In the genomic region with DNA sequence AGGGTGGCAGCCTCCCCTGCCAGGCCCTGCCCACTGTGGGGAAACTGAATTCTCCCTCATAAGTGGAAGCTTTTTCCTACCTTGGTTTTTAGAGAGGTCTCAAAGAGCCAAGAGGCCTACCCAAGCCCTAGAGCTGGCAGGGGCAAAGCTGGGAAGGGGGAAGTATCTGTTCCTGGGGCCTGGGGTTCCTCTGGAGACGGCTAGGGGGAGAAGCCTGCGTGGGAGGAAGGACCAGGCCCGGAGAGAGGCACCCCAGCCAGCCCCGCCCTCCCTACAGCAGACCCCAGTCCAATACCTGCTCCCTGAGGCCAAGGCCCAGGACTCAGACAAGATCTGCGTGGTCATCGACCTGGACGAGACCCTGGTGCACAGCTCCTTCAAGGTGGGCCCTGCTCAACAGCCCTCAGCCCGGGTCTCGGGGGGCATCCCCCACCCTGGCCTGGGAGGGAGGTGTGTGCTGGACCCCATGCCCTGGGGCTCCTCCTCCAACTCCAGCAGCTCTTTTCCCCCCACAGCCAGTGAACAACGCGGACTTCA, we compare ENCODE assay signal across 8 cellular contexts. TPM values are rescaled to one million over a fixed set of nuclear protein-coding genes. Genes with fewer than 3 reads are reported as not detected.
A peak's percentile ranks its signal among the peaks of the same experiment; 100 is the strongest.
DNase-seq lines count a peak whose midpoint lies in the region; ATAC-seq, FAIRE-seq and TF ChIP-seq lines count a peak whose summit lies in the region.
"Had no signal": no experiment of that assay in that cellular context is flagged by ENCODE, and none has a peak within 500 bp of the region (broad histone marks: within the 10 kb centered on the region; RNA-seq: fewer than 3 reads in every experiment).

No MANE protein-coding gene starts in this region.

- BruUV-seq in HepG2 (replicated peaks; lab: Mats Ljungman, UMichigan): no TSS peak

- peak overlapping the region; percentile 98 for H3K4me2 ChIP-seq in HepG2 (ENCODE audit: low read depth, low read length)

- H3K27me3 Mint-ChIP-seq in IgD-negative memory B cell: no peaks in the 10 kb centered on the region
- peaks cover 5% of the 10 kb centered on the region for H3K27me3 Mint-ChIP-seq in activated naive CD8-positive, alpha-beta T cell treated with anti-CD3 and anti-CD28 coated beads for 36 hours

- H2AFZ ChIP-seq in HepG2 (ENCODE audit: low read length): no peak overlapping the region

- H3K4me1 ChIP-seq in HepG2 (ENCODE audit: insufficient read depth, low read length) (peaks cover 57% of the 10 kb centered on the region), testis (peaks cover 40% of the 10 kb centered on the region)

- POLR2A ChIA-PET in HepG2 (lab: Yijun Ruan, JAX): interaction anchor here (0.6 to 2.9 kb wide), 9 partner anchors 13 to 132 kb away, joined by 3 to 24 read pairs (median 5); partner anchors contain the start of genes AAMP, CATIP, PNKD and VIL1

- 82% methylated on average over 7 of the region's 11 CpGs for WGBS in HepG2 (ENCODE audit: low lambda C conversion rate)
- WGBS in testis, 2 donors: 52 to 59% methylated on average over 7 to 11 of the region's 11 CpGs

- CTCF ChIA-PET in HepG2 (lab: Yijun Ruan, JAX; ENCODE audit: low intra/inter-chr PET ratio, low total read pairs): no interaction called here

- no peak for TF ChIP-seq RAD21 in HepG2 (CRISPR knock-in tag; IDR thresholded peaks at IDR 0.05)

- no peak for TF ChIP-seq EP300 in HepG2 (IDR thresholded peaks at IDR 0.05; ENCODE audit: low read depth in 2 of 2, low read length in 2 of 2)
- no peak for TF ChIP-seq EP300 in HepG2 (CRISPR knock-in tag; IDR thresholded peaks at IDR 0.05; ENCODE audit: borderline replicate concordance)

- H3K79me2 ChIP-seq in HepG2 (ENCODE audit: insufficient read depth, low read length): peaks cover 48% of the 10 kb centered on the region

- DNase-seq in activated naive CD8-positive, alpha-beta T cell treated with anti-CD3 and anti-CD28 coated beads for 36 hours: no peak
- no peak for DNase-seq in HepG2 (ENCODE audit: low spot score)
- no peak for DNase-seq in testis
- DNase-seq in DMS53 (lab: John Stamatoyannopoulos, UW): no peak
- DNase-seq in NCI-H82 treated with DMSO at 0.1 percent for 48 hours (lab: John Stamatoyannopoulos, UW; ENCODE audit: unreplicated experiment): no peak
- DNase-seq: NCI-H748 treated with DMSO at 0.1 percent for 48 hours had no signal

- no peak for FAIRE-seq in HepG2 (lab: Jason Lieb, UNC)

- H3K4me3 Mint-ChIP-seq in IgD-negative memory B cell: peak overlapping the region; percentile 81 to 95 (median 88)
- peak overlapping the region; percentile 70 for H3K4me3 Mint-ChIP-seq in activated naive CD8-positive, alpha-beta T cell treated with anti-CD3 and anti-CD28 coated beads for 36 hours

- peak overlapping the region; percentile 67 to 97 (median 85) for H3K4me3 ChIP-seq in HepG2 (replicated peaks in 1 of 3; ENCODE audit: insufficient read depth in 1 of 3, low read depth in 2 of 3, low read length in 3 of 3)
- H3K4me3 ChIP-seq in testis: no peak overlapping the region

- H3K9me3 ChIP-seq in HepG2 (ENCODE audit: low read length) (no peaks in the 10 kb centered on the region), testis (no peaks in the 10 kb centered on the region)

- H3K27ac ChIP-seq in HepG2 (ENCODE audit: extremely low read length, insufficient read depth, low read length): peak overlapping the region; percentile 79
- peak overlapping the region; percentile 65 for H3K27ac ChIP-seq in temporal lobe (ENCODE audit: low read depth, low read length)
- H3K27ac ChIP-seq in testis: peak overlapping the region in 1 of 2 donors; percentile 99

- no peaks in the 10 kb centered on the region; the same call in 1 of the 2 replicates for H4K20me1 ChIP-seq in HepG2 (ENCODE audit: insufficient read depth, low read length)

- H3K36me3 ChIP-seq in HepG2 (replicated peaks in 1 of 2; ENCODE audit: control insufficient read depth in 1 of 2, insufficient read depth in 2 of 2, low read length in 2 of 2): peaks cover 24 to 38% of the 10 kb centered on the region in 2 experiments; a peak in 4 of 5 replicates
- H3K36me3 ChIP-seq in testis (ENCODE audit: low read depth, missing control alignments): no peaks in the 10 kb centered on the region

- H3K27ac Mint-ChIP-seq in IgD-negative memory B cell: peak overlapping the region; percentile 57 to 100 (median 73)
- H3K27ac Mint-ChIP-seq in activated naive CD8-positive, alpha-beta T cell treated with anti-CD3 and anti-CD28 coated beads for 36 hours: no peak overlapping the region

- no peak for TF ChIP-seq POLR2A in HepG2 (IDR thresholded peaks at IDR 0.05; ENCODE audit: insufficient read depth in 1 of 2, low read depth in 2 of 2, low read length in 2 of 2)
- no peak for TF ChIP-seq POLR2A in testis (IDR thresholded peaks at IDR 0.05)

- intact Hi-C loops in HepG2 (cut with micrococcal nuclease; ENCODE audit: unreplicated experiment) (no loop called here), testis (cut with DNase I; ENCODE audit: low total_unique reads) (loop anchor here (10.0 kb wide), 1 partner anchor 153 kb away; no protein-coding TSS in a partner anchor)

- peak overlapping the region; percentile 81 for H3K9ac ChIP-seq in HepG2 (ENCODE audit: insufficient read depth, low read depth, low read length)

- H3K4me1 Mint-ChIP-seq in IgD-negative memory B cell: peaks cover 19 to 34% (median 25%) of the 10 kb centered on the region in 3 donors
- peaks cover 37% of the 10 kb centered on the region for H3K4me1 Mint-ChIP-seq in activated naive CD8-positive, alpha-beta T cell treated with anti-CD3 and anti-CD28 coated beads for 36 hours

- H3K9me3 Mint-ChIP-seq in IgD-negative memory B cell: no peaks in the 10 kb centered on the region
- H3K9me3 Mint-ChIP-seq in activated naive CD8-positive, alpha-beta T cell treated with anti-CD3 and anti-CD28 coated beads for 36 hours: no peaks in the 10 kb centered on the region

- TF ChIP-seq CTCF in HepG2 (CRISPR knock-in tag; IDR thresholded peaks at IDR 0.05) (no peak), testis (IDR thresholded peaks at IDR 0.05) (no peak)

- no peak for ATAC-seq in HepG2

- no peaks in the 10 kb centered on the region for H3K36me3 Mint-ChIP-seq in IgD-negative memory B cell
- H3K36me3 Mint-ChIP-seq in activated naive CD8-positive, alpha-beta T cell treated with anti-CD3 and anti-CD28 coated beads for 36 hours: peaks cover 21% of the 10 kb centered on the region

- no peaks in the 10 kb centered on the region; a peak in 1 of 5 replicates for H3K27me3 ChIP-seq in HepG2 (ENCODE audit: control insufficient read depth in 1 of 2, insufficient read depth in 2 of 2, low read length in 2 of 2)
- no peaks in the 10 kb centered on the region for H3K27me3 ChIP-seq in testis

- in situ Hi-C loops in HepG2 (cut with HindIII; ENCODE audit: extremely low pct_ligation_motif_present, low pct_unique_long_range_greater_than_20kb): no loop called here

RNA-seq across cellular contexts. Expression of gene CTDSP1, which starts 2.2 kb away (rescaled TPM):
- 16.2 TPM for polyA plus RNA-seq in IgD-negative memory B cell
- 10 to 100 TPM; 67.8 to 73.5 TPM for total RNA-seq in activated naive CD8-positive, alpha-beta T cell treated with anti-CD3 and anti-CD28 coated beads for 36 hours
- total RNA-seq in HepG2 (2016; rRNA removed; fragmentation: Illumina TruSeq; extraction: Trizol): 78.5 and 91.0 TPM in 2 replicates
- 61.6 and 62.5 TPM in 2 replicates for total RNA-seq in HepG2 (2016; cell fraction: cytosol; rRNA removed; fragmentation: Illumina TruSeq; extraction: Trizol; ENCODE audit: low read depth)
- total RNA-seq in HepG2 (2016; cell fraction: insoluble cytoplasmic fraction; rRNA removed; fragmentation: Illumina TruSeq; extraction: Trizol): 72.7 and 92.2 TPM in 2 replicates
- 98.7 and 108 TPM in 2 replicates for total RNA-seq in HepG2 (2016; cell fraction: membrane; rRNA removed; fragmentation: Illumina TruSeq; extraction: Trizol)
- 63.4 and 77.8 TPM in 2 replicates for total RNA-seq in HepG2 (2016; cell fraction: nucleus; rRNA removed; fragmentation: Illumina TruSeq; extraction: Trizol)
- polyA plus RNA-seq in HepG2 (2011; rRNA removed): 268 and 270 TPM in 2 replicates
- polyA plus RNA-seq in HepG2 (2011; cell fraction: cytosol; rRNA removed): 216 and 257 TPM in 2 replicates
- 595 and 749 TPM in 2 replicates for polyA plus RNA-seq in HepG2 (2011; cell fraction: nucleus; rRNA removed)
- 72.7 and 87.5 TPM in 2 replicates for polyA plus RNA-seq in HepG2 (2012)
- polyA plus RNA-seq in HepG2 (2016; cell fraction: cytosol; fragmentation: Illumina TruSeq; extraction: Trizol; ENCODE audit: low read depth): 60.8 and 65.7 TPM in 2 replicates
- polyA plus RNA-seq in HepG2 (2016; cell fraction: insoluble cytoplasmic fraction; fragmentation: Illumina TruSeq; extraction: Trizol; ENCODE audit: low read depth): 106 and 117 TPM in 2 replicates
- polyA plus RNA-seq in HepG2 (2016; cell fraction: membrane; fragmentation: Illumina TruSeq; extraction: Trizol; ENCODE audit: low read depth): 114 and 123 TPM in 2 replicates
- 131 and 137 TPM in 2 replicates for polyA plus RNA-seq in HepG2 (2016; cell fraction: nucleus; fragmentation: Illumina TruSeq; extraction: Trizol; ENCODE audit: insufficient read depth, low read depth)
- 139 and 364 TPM in 2 replicates for polyA minus RNA-seq in HepG2 (2011; rRNA and poly(A)+ RNA removed; ENCODE audit: low replicate concordance)
- 88.3 and 92.0 TPM in 2 replicates for polyA minus RNA-seq in HepG2 (2011; cell fraction: cytosol; rRNA and poly(A)+ RNA removed)
- 159 and 160 TPM in 2 replicates for polyA minus RNA-seq in HepG2 (2011; cell fraction: nucleus; rRNA and poly(A)+ RNA removed)
- total RNA-seq in temporal lobe: 8.6 TPM
- 10 to 100 TPM; 60.7 to 87.3 TPM for total RNA-seq in testis
- polyA plus RNA-seq in testis (ENCODE audit: insufficient read depth, low read depth, low replicate concordance): 65.2 TPM

RNA-seq across cellular contexts. Expression of gene VIL1, which starts 17.0 kb away (rescaled TPM):
- polyA plus RNA-seq in IgD-negative memory B cell (0.28 TPM), HepG2 (2011; rRNA removed) (287 and 352 TPM in 2 replicates), testis (ENCODE audit: insufficient read depth, low read depth, low replicate concordance) (1.6 TPM)
- not detected for total RNA-seq in activated naive CD8-positive, alpha-beta T cell treated with anti-CD3 and anti-CD28 coated beads for 36 hours
- total RNA-seq in HepG2 (2016; rRNA removed; fragmentation: Illumina TruSeq; extraction: Trizol) (301 and 337 TPM in 2 replicates), temporal lobe (not detected), testis (under 1 TPM; 0.50 to 0.71 TPM)
- 59.0 and 67.7 TPM in 2 replicates for total RNA-seq in HepG2 (2016; cell fraction: cytosol; rRNA removed; fragmentation: Illumina TruSeq; extraction: Trizol; ENCODE audit: low read depth)
- 281 and 313 TPM in 2 replicates for total RNA-seq in HepG2 (2016; cell fraction: insoluble cytoplasmic fraction; rRNA removed; fragmentation: Illumina TruSeq; extraction: Trizol)
- total RNA-seq in HepG2 (2016; cell fraction: membrane; rRNA removed; fragmentation: Illumina TruSeq; extraction: Trizol): 183 and 224 TPM in 2 replicates
- total RNA-seq in HepG2 (2016; cell fraction: nucleus; rRNA removed; fragmentation: Illumina TruSeq; extraction: Trizol): 188 and 190 TPM in 2 replicates
- polyA plus RNA-seq in HepG2 (2011; cell fraction: cytosol; rRNA removed): 169 and 211 TPM in 2 replicates
- polyA plus RNA-seq in HepG2 (2011; cell fraction: nucleus; rRNA removed): 756 and 778 TPM in 2 replicates
- 201 and 249 TPM in 2 replicates for polyA plus RNA-seq in HepG2 (2012)
- 85.6 and 100 TPM in 2 replicates for polyA plus RNA-seq in HepG2 (2016; cell fraction: cytosol; fragmentation: Illumina TruSeq; extraction: Trizol; ENCODE audit: low read depth)
- 215 and 265 TPM in 2 replicates for polyA plus RNA-seq in HepG2 (2016; cell fraction: insoluble cytoplasmic fraction; fragmentation: Illumina TruSeq; extraction: Trizol; ENCODE audit: low read depth)
- polyA plus RNA-seq in HepG2 (2016; cell fraction: membrane; fragmentation: Illumina TruSeq; extraction: Trizol; ENCODE audit: low read depth): 117 and 144 TPM in 2 replicates
- polyA plus RNA-seq in HepG2 (2016; cell fraction: nucleus; fragmentation: Illumina TruSeq; extraction: Trizol; ENCODE audit: insufficient read depth, low read depth): 336 and 399 TPM in 2 replicates
- polyA minus RNA-seq in HepG2 (2011; rRNA and poly(A)+ RNA removed; ENCODE audit: low replicate concordance): 0.19 and 699 TPM in 2 replicates
- 138 and 156 TPM in 2 replicates for polyA minus RNA-seq in HepG2 (2011; cell fraction: cytosol; rRNA and poly(A)+ RNA removed)
- polyA minus RNA-seq in HepG2 (2011; cell fraction: nucleus; rRNA and poly(A)+ RNA removed): 112 and 120 TPM in 2 replicates

RNA-seq across cellular contexts. Expression of gene SLC11A1, which starts 19.8 kb away (rescaled TPM):
- polyA plus RNA-seq in IgD-negative memory B cell (1.3 TPM), HepG2 (2011; rRNA removed) (2.3 and 2.5 TPM in 2 replicates), testis (ENCODE audit: insufficient read depth, low read depth, low replicate concordance) (2.8 TPM)
- total RNA-seq in activated naive CD8-positive, alpha-beta T cell treated with anti-CD3 and anti-CD28 coated beads for 36 hours: under 1 TPM; 0.08 TPM
- total RNA-seq in HepG2 (2016; rRNA removed; fragmentation: Illumina TruSeq; extraction: Trizol) (0.21 and 0.33 TPM in 2 replicates), temporal lobe (2.0 TPM), testis (10 to 100 TPM; 12.7 to 32.3 TPM)
- total RNA-seq in HepG2 (2016; cell fraction: cytosol; rRNA removed; fragmentation: Illumina TruSeq; extraction: Trizol; ENCODE audit: low read depth): 0.26 and 0.51 TPM in 2 replicates
- 0.18 and 0.22 TPM in 2 replicates for total RNA-seq in HepG2 (2016; cell fraction: insoluble cytoplasmic fraction; rRNA removed; fragmentation: Illumina TruSeq; extraction: Trizol)
- total RNA-seq in HepG2 (2016; cell fraction: membrane; rRNA removed; fragmentation: Illumina TruSeq; extraction: Trizol): 0.31 TPM in 2 replicates
- total RNA-seq in HepG2 (2016; cell fraction: nucleus; rRNA removed; fragmentation: Illumina TruSeq; extraction: Trizol): 0.19 and 0.71 TPM in 2 replicates
- polyA plus RNA-seq in HepG2 (2011; cell fraction: cytosol; rRNA removed): 1.1 and 1.2 TPM in 2 replicates
- 11.6 and 19.0 TPM in 2 replicates for polyA plus RNA-seq in HepG2 (2011; cell fraction: nucleus; rRNA removed)
- 1.5 and 3.8 TPM in 2 replicates for polyA plus RNA-seq in HepG2 (2012)
- polyA plus RNA-seq in HepG2 (2016; cell fraction: cytosol; fragmentation: Illumina TruSeq; extraction: Trizol; ENCODE audit: low read depth): 0.26 and 0.40 TPM in 2 replicates
- 0.09 and 0.23 TPM in 2 replicates for polyA plus RNA-seq in HepG2 (2016; cell fraction: insoluble cytoplasmic fraction; fragmentation: Illumina TruSeq; extraction: Trizol; ENCODE audit: low read depth)
- polyA plus RNA-seq in HepG2 (2016; cell fraction: membrane; fragmentation: Illumina TruSeq; extraction: Trizol; ENCODE audit: low read depth): 0.26 and 0.42 TPM in 2 replicates
- polyA plus RNA-seq in HepG2 (2016; cell fraction: nucleus; fragmentation: Illumina TruSeq; extraction: Trizol; ENCODE audit: insufficient read depth, low read depth): 0.23 and 0.79 TPM in 2 replicates
- 0.14 and 2.9 TPM in 2 replicates for polyA minus RNA-seq in HepG2 (2011; rRNA and poly(A)+ RNA removed; ENCODE audit: low replicate concordance)
- 0.35 and 1.5 TPM in 2 replicates for polyA minus RNA-seq in HepG2 (2011; cell fraction: cytosol; rRNA and poly(A)+ RNA removed)
- polyA minus RNA-seq in HepG2 (2011; cell fraction: nucleus; rRNA and poly(A)+ RNA removed): 3.7 and 5.4 TPM in 2 replicates

RNA-seq across cellular contexts. Expression of gene CATIP, which starts 45.2 kb away (rescaled TPM):
- 0.18 TPM for polyA plus RNA-seq in IgD-negative memory B cell
- not detected for total RNA-seq in activated naive CD8-positive, alpha-beta T cell treated with anti-CD3 and anti-CD28 coated beads for 36 hours
- 0.22 TPM in 1 of 2 replicates, not detected in the other for total RNA-seq in HepG2 (2016; rRNA removed; fragmentation: Illumina TruSeq; extraction: Trizol)
- total RNA-seq in HepG2 (2016; cell fraction: cytosol; rRNA removed; fragmentation: Illumina TruSeq; extraction: Trizol; ENCODE audit: low read depth): 0.35 TPM in 1 of 2 replicates, not detected in the other
- 0.15 TPM in 1 of 2 replicates, not detected in the other for total RNA-seq in HepG2 (2016; cell fraction: insoluble cytoplasmic fraction; rRNA removed; fragmentation: Illumina TruSeq; extraction: Trizol)
- total RNA-seq in HepG2 (2016; cell fraction: membrane; rRNA removed; fragmentation: Illumina TruSeq; extraction: Trizol): 0.38 and 0.49 TPM in 2 replicates
- not detected in 2 replicates for total RNA-seq in HepG2 (2016; cell fraction: nucleus; rRNA removed; fragmentation: Illumina TruSeq; extraction: Trizol)
- polyA plus RNA-seq in HepG2 (2011; rRNA removed): 0.07 and 0.09 TPM in 2 replicates
- 0.09 and 0.15 TPM in 2 replicates for polyA plus RNA-seq in HepG2 (2011; cell fraction: cytosol; rRNA removed)
- 0.48 and 0.87 TPM in 2 replicates for polyA plus RNA-seq in HepG2 (2011; cell fraction: nucleus; rRNA removed)
- polyA plus RNA-seq in HepG2 (2012): 0.15 TPM in 1 of 2 replicates, not detected in the other
- polyA plus RNA-seq in HepG2 (2016; cell fraction: cytosol; fragmentation: Illumina TruSeq; extraction: Trizol; ENCODE audit: low read depth): not detected in 2 replicates
- polyA plus RNA-seq in HepG2 (2016; cell fraction: insoluble cytoplasmic fraction; fragmentation: Illumina TruSeq; extraction: Trizol; ENCODE audit: low read depth): not detected in 2 replicates
- polyA plus RNA-seq in HepG2 (2016; cell fraction: membrane; fragmentation: Illumina TruSeq; extraction: Trizol; ENCODE audit: low read depth): not detected in 2 replicates
- not detected in 2 replicates for polyA plus RNA-seq in HepG2 (2016; cell fraction: nucleus; fragmentation: Illumina TruSeq; extraction: Trizol; ENCODE audit: insufficient read depth, low read depth)
- polyA minus RNA-seq in HepG2 (2011; rRNA and poly(A)+ RNA removed; ENCODE audit: low replicate concordance): 0.36 TPM in 1 of 2 replicates, not detected in the other
- polyA minus RNA-seq in HepG2 (2011; cell fraction: cytosol; rRNA and poly(A)+ RNA removed): not detected in 2 replicates
- polyA minus RNA-seq in HepG2 (2011; cell fraction: nucleus; rRNA and poly(A)+ RNA removed): 1.4 TPM in 1 of 2 replicates, not detected in the other
- total RNA-seq in temporal lobe: under 0.01 TPM
- 1 to 10 TPM; 2.0 to 5.7 TPM for total RNA-seq in testis
- polyA plus RNA-seq in testis (ENCODE audit: insufficient read depth, low read depth, low replicate concordance): 19.6 TPM

Comparison
In these comparisons a context has a peak if more than half of its experiments do, and no peak if none do; other contexts are left out.
1. H3K4me3 ChIP-seq: peak in HepG2 (3 of 3); none in testis (0 of 2).
2. RNA of gene VIL1, which starts 17.0 kb away (total RNA-seq): 59.0 to 337 TPM in HepG2; 0.50 to 0.71 TPM in testis, not detected in activated naive CD8-positive, alpha-beta T cell treated with anti-CD3 and anti-CD28 coated beads for 36 hours and not detected in temporal lobe (single experiment); every median in the first group is over 10 times any median in the second.